21 cellular contexts compared by ENCODE assay signal in the genomic region with DNA sequence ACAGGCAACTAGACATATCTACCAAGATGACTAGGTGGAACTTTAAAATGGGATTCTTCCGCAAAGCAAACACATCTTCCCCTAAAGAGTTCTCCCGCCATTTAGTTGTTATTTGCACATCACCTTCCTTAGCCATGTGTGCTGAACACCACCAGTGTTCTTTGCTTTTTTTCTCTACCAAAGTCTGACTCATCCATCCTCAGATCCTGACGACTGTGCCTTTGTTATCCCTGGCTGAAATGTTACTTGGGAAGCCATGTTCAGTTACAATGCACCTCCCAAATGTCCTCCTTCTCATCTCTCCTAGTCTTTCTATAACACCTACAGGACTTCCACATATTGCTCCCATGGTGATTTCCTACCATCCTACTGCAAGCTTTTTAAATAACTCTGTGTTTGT.
"Had no signal": no experiment of that assay in that cellular context is flagged by ENCODE, and none has a peak within 500 bp of the region (broad histone marks: within the 10 kb centered on the region; RNA-seq: fewer than 3 reads in every experiment).

No MANE protein-coding gene starts in this region.

- H3K27ac ChIP-seq: breast epithelium, epithelial cell of prostate, esophagus squamous epithelium, neutrophil, right lobe of liver, tibial nerve had no signal

- H3K9me3 ChIP-seq: breast epithelium, esophagus squamous epithelium, neutrophil, right lobe of liver had no signal

- FAIRE-seq: frontal cortex, islet of Langerhans had no signal

- H3K4me1 ChIP-seq: breast epithelium, esophagus squamous epithelium, right lobe of liver, tibial nerve had no signal

- H3K36me3 ChIP-seq: breast epithelium, esophagus squamous epithelium, neutrophil, right lobe of liver, tibial nerve had no signal

- ATAC-seq: activated naive CD8-positive, alpha-beta T cell treated with anti-CD3 and anti-CD28 coated beads, Interleukin-2, amount 50 U/mL, for 24 hours; left ventricle myocardium superior; right lobe of liver had no signal

- H3K4me3 ChIP-seq: breast epithelium, esophagus squamous epithelium, right lobe of liver, tibial nerve had no signal

- H3K27me3 ChIP-seq: breast epithelium, esophagus squamous epithelium, neutrophil, right lobe of liver, tibial nerve had no signal

- DNase-seq: activated CD4-positive, alpha-beta memory T cell treated with anti-CD3 and anti-CD28 coated beads for 36 hours; activated CD4-positive, alpha-beta T cell treated with anti-CD3 and anti-CD28 coated beads, Interleukin-2, amount 10 ng/mL, durations not matched to agents 24 days and 14 days; activated CD4-positive, CD25-positive, alpha-beta regulatory T cell treated with anti-CD3 and anti-CD28 coated beads, Interleukin-2, amount 50 U/mL, for 72 hours; activated naive CD8-positive, alpha-beta T cell treated with anti-CD3 and anti-CD28 coated beads, Interleukin-2, amount 50 U/mL, for 24 hours; activated T-cell treated with anti-CD3 and anti-CD28 coated beads, Interleukin-2, amount 50 U/mL, for 48 hours; amygdala; effector CD4-positive, alpha-beta T cell; esophagus squamous epithelium; left ventricle myocardium superior; naive B cell; nephron progenitor cell; right lobe of liver; stimulated activated CD4-positive, alpha-beta T cell treated with anti-CD3 and anti-CD28 coated beads, Interleukin-2, amount 100 ng/mL, for 48 hours; stimulated activated naive CD4-positive, alpha-beta T cell treated with Interleukin-2 at 50 U/mL for 16 hours; T-helper 2 cell had no signal
